ENCODE assay signal across 24 cellular contexts in the genomic region with DNA sequence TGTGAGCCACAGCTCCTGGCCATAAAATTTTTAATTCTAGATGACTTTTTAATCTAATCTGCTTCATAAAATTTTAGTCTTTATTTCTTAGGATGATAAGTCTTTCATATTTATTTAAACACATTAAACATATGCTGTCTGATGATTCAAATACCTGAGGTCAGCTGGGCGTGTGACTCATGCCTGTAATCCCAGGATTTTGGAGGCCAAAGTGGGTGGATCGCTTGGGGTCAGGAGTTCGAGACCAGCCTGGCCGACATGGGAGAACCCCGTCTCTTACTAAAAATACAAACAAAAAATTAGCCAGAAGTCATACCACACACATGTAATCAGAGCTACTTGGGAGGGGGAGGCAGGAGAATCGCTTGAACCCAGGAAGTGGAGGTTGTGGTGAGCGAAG. TPM values are rescaled to one million over a fixed set of nuclear protein-coding genes. Genes with fewer than 3 reads are reported as not detected.
DNase-seq lines count a peak whose midpoint lies in the region; ATAC-seq and TF ChIP-seq lines count a peak whose summit lies in the region.
"Had no signal": no experiment of that assay in that cellular context is flagged by ENCODE, and none has a peak within 500 bp of the region (broad histone marks: within the 10 kb centered on the region; RNA-seq: fewer than 3 reads in every experiment).

No MANE protein-coding gene starts in this region.

- no peaks in the 10 kb centered on the region for H3F3A ChIP-seq in SK-N-SH (replicated peaks; ENCODE audit: insufficient read depth)

- H3K79me2 ChIP-seq in SK-N-SH (ENCODE audit: insufficient read depth) = no peaks in the 10 kb centered on the region
- H3K79me2 ChIP-seq: parathyroid adenoma had no signal

- H3K9me3 Mint-ChIP-seq in chondrocyte (ENCODE audit: low read depth) = peaks cover 13% of the 10 kb centered on the region
- H3K9me3 Mint-ChIP-seq: natural killer cell had no signal

- no peaks in the 10 kb centered on the region for H3K9me2 ChIP-seq in SK-N-SH

- no peaks in the 10 kb centered on the region for H3K36me3 ChIP-seq in SK-N-SH (replicated peaks in 1 of 2; ENCODE audit: control insufficient read depth in 1 of 2, insufficient read depth in 2 of 2, low read length in 1 of 2)
- H3K36me3 ChIP-seq: adrenal gland had no signal

- H3K9me3 ChIP-seq in SK-N-SH = no peaks in the 10 kb centered on the region
- H3K9me3 ChIP-seq: adrenal gland had no signal

- H3K4me2 ChIP-seq in SK-N-SH = no peak overlapping the region

- H2AFZ ChIP-seq in SK-N-SH (ENCODE audit: low read depth) = no peak overlapping the region
- H2AFZ ChIP-seq: parathyroid adenoma had no signal

- ATAC-seq in SK-N-SH treated with all-trans-retinoic acid at 6 μM for 48 hours = no peak
- no peak for ATAC-seq in HG03469 (IDR thresholded peaks at IDR 0.05; ENCODE audit: unreplicated experiment)
- ATAC-seq: K562; natural killer cell; stimulated activated naive CD8-positive, alpha-beta T cell treated with anti-CD3 and anti-CD28 coated beads, Interleukin-15, amount 100 ng/mL, for 72 hours had no signal

- CTCF ChIA-PET in SK-N-SH (lab: Yijun Ruan, JAX) = no interaction called here

- no peak overlapping the region for H3K4me3 ChIP-seq in SK-N-SH (ENCODE audit: low read depth in 2 of 2, low read length in 1 of 2)
- no peak overlapping the region for H3K4me3 ChIP-seq in fibroblast of mammary gland (ENCODE audit: control insufficient read depth, low read depth, low read length)
- H3K4me3 ChIP-seq: adrenal gland, K562 had no signal

- TF ChIP-seq EP300 in SK-N-SH (IDR thresholded peaks at IDR 0.05; ENCODE audit: borderline replicate concordance in 1 of 2, low read depth in 1 of 2, low read length in 1 of 2) = no peak

- WGBS in SK-N-SH (ENCODE audit: low lambda C conversion rate) = 57% methylated on average over 7 of the region's 7 CpGs

- H3K9ac ChIP-seq in SK-N-SH = no peak overlapping the region
- H3K9ac ChIP-seq: parathyroid adenoma had no signal

- no peaks in the 10 kb centered on the region for H4K20me1 ChIP-seq in SK-N-SH (ENCODE audit: insufficient read depth)

- H3K4me1 ChIP-seq in SK-N-SH (ENCODE audit: control insufficient read depth in 1 of 2, insufficient read depth in 2 of 2, low read depth in 1 of 2, low read length in 1 of 2) = no peaks in the 10 kb centered on the region
- H3K4me1 ChIP-seq: adrenal gland, parathyroid adenoma had no signal

- H3K36me3 Mint-ChIP-seq in chondrocyte (ENCODE audit: low read depth) = peaks cover 2% of the 10 kb centered on the region
- H3K36me3 Mint-ChIP-seq: memory B cell, natural killer cell had no signal

- no peak overlapping the region for H3K4me3 Mint-ChIP-seq in chondrocyte (ENCODE audit: unreplicated experiment)
- H3K4me3 Mint-ChIP-seq: memory B cell; natural killer cell; stimulated activated naive CD8-positive, alpha-beta T cell treated with anti-CD3 and anti-CD28 coated beads, Interleukin-15, amount 100 ng/mL, for 72 hours had no signal

- no peak overlapping the region for H3K27ac Mint-ChIP-seq in chondrocyte (ENCODE audit: unreplicated experiment)
- H3K27ac Mint-ChIP-seq: memory B cell; natural killer cell; stimulated activated naive CD8-positive, alpha-beta T cell treated with anti-CD3 and anti-CD28 coated beads, Interleukin-15, amount 100 ng/mL, for 72 hours had no signal

- peaks cover 22% of the 10 kb centered on the region for H3K4me1 Mint-ChIP-seq in chondrocyte (ENCODE audit: low read depth)
- H3K4me1 Mint-ChIP-seq: memory B cell; natural killer cell; stimulated activated naive CD8-positive, alpha-beta T cell treated with anti-CD3 and anti-CD28 coated beads, Interleukin-15, amount 100 ng/mL, for 72 hours had no signal

- POLR2A ChIA-PET in SK-N-SH (lab: Yijun Ruan, JAX) = no interaction called here

- no peaks in the 10 kb centered on the region for H3K27me3 Mint-ChIP-seq in chondrocyte (ENCODE audit: low read depth)
- H3K27me3 Mint-ChIP-seq: memory B cell; stimulated activated naive CD8-positive, alpha-beta T cell treated with anti-CD3 and anti-CD28 coated beads, Interleukin-15, amount 100 ng/mL, for 72 hours had no signal

- TF ChIP-seq CTCF in SK-N-SH (IDR thresholded peaks at IDR 0.05) = no peak
- TF ChIP-seq CTCF in fibroblast of mammary gland (conservative IDR thresholded peaks at IDR 0.05; ENCODE audit: control insufficient read depth, insufficient read depth, low read depth, low read length) = no peak
- TF ChIP-seq CTCF in chondrocyte (IDR thresholded peaks at IDR 0.05) = no peak

- H3K27ac ChIP-seq in SK-N-SH (ENCODE audit: low read depth in 2 of 2, low read length in 1 of 2) = no peak overlapping the region; a peak in 1 of 4 replicates
- H3K27ac ChIP-seq: 22Rv1, adrenal gland, parathyroid adenoma had no signal

- DNase-seq in SK-N-SH = no peak
- DNase-seq in RKO (ENCODE audit: low spot score) = peak; percentile 47
- DNase-seq in fibroblast of mammary gland (ENCODE audit: low read depth) = peak; percentile 32
- no peak for DNase-seq in DMS79 (lab: John Stamatoyannopoulos, UW)
- DNase-seq in chondrocyte (ENCODE audit: low spot score) = no peak
- DNase-seq in NCI-H446 treated with DMSO at 0.1 percent for 48 hours (lab: John Stamatoyannopoulos, UW) = no peak
- DNase-seq: activated CD4-positive, alpha-beta T cell treated with anti-CD3 and anti-CD28 coated beads, Interleukin-2, amount 50 U/mL, for 1 hour; activated CD8-positive, alpha-beta memory T cell treated with anti-CD3 and anti-CD28 coated beads, Interleukin-2, amount 50 U/mL, for 48 hours; activated gamma-delta T cell treated with Interleukin-2 at 50 U/mL for 16 hours; adrenal gland; GF-D8; natural killer cell; NCI-H2081 treated with DMSO at 0.1 percent for 48 hours; NCI-H510A treated with DMSO at 0.1 percent for 48 hours; small intestine; stimulated activated CD4-positive, alpha-beta T cell treated with anti-CD3 and anti-CD28 coated beads, Interleukin-4, amount 100 ng/mL, for 1 hour; stimulated activated naive CD8-positive, alpha-beta T cell treated with anti-CD3 and anti-CD28 coated beads, Interleukin-15, amount 100 ng/mL, for 72 hours; trophoblast cell had no signal

- TF ChIP-seq RAD21 in SK-N-SH (IDR thresholded peaks at IDR 0.05; ENCODE audit: low read length) = no peak

- H3K27me3 ChIP-seq in SK-N-SH (ENCODE audit: insufficient read depth) = no peaks in the 10 kb centered on the region
- H3K27me3 ChIP-seq: adrenal gland had no signal

TF ChIP-seq in SK-N-SH, 30 proteins besides CTCF, POLR2A, EP300 and RAD21:
- TF ChIP-seq FOSL2 (IDR thresholded peaks at IDR 0.05; ENCODE audit: borderline replicate concordance, low read depth) = 0 out of 2 replicates have a peak, but pooled peaks have one; percentile 6
- no peak for TF ChIP-seq TAF1 (IDR thresholded peaks at IDR 0.05; ENCODE audit: borderline replicate concordance, low read depth, low read length)

TF ChIP-seq in SK-N-SH treated with all-trans-retinoic acid at 6 μM for 48 hours, 23 proteins besides CTCF, POLR2A, EP300 and RAD21 (continues in another document):
- TF ChIP-seq ZFP3 (CRISPR knock-in tag; IDR thresholded peaks at IDR 0.05) (no peak), ZFP30 (CRISPR knock-in tag; IDR thresholded peaks at IDR 0.05) (no peak), OSR1 (CRISPR knock-in tag; IDR thresholded peaks at IDR 0.05) (no peak), TCF4 (CRISPR knock-in tag; IDR thresholded peaks at IDR 0.05; ENCODE audit: borderline replicate concordance) (no peak), ZNF8 (CRISPR knock-in tag; IDR thresholded peaks at IDR 0.05) (no peak), ZC3H10 (CRISPR knock-in tag; IDR thresholded peaks at IDR 0.05) (no peak), TOX (CRISPR knock-in tag; IDR thresholded peaks at IDR 0.05; ENCODE audit: borderline replicate concordance) (no peak)
- TF ChIP-seq, protein P1, sequence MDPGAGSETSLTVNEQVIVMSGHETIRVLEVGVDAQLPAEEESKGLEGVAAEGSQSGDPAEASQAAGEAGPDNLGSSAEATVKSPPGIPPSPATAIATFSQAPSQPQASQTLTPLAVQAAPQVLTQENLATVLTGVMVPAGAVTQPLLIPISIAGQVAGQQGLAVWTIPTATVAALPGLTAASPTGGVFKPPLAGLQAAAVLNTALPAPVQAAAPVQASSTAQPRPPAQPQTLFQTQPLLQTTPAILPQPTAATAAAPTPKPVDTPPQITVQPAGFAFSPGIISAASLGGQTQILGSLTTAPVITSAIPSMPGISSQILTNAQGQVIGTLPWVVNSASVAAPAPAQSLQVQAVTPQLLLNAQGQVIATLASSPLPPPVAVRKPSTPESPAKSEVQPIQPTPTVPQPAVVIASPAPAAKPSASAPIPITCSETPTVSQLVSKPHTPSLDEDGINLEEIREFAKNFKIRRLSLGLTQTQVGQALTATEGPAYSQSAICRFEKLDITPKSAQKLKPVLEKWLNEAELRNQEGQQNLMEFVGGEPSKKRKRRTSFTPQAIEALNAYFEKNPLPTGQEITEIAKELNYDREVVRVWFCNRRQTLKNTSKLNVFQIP (CRISPR knock-in tag; IDR thresholded peaks at IDR 0.05; ENCODE audit: borderline replicate concordance, low read depth) = no peak
- TF ChIP-seq, protein P2, sequence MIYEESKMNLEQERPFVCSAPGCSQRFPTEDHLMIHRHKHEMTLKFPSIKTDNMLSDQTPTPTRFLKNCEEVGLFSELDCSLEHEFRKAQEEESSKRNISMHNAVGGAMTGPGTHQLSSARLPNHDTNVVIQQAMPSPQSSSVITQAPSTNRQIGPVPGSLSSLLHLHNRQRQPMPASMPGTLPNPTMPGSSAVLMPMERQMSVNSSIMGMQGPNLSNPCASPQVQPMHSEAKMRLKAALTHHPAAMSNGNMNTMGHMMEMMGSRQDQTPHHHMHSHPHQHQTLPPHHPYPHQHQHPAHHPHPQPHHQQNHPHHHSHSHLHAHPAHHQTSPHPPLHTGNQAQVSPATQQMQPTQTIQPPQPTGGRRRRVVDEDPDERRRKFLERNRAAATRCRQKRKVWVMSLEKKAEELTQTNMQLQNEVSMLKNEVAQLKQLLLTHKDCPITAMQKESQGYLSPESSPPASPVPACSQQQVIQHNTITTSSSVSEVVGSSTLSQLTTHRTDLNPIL (CRISPR knock-in tag; IDR thresholded peaks at IDR 0.05; ENCODE audit: low read depth) = no peak

RNA-seq across cellular contexts. Expression of a gene that starts 53.1 kb away (rescaled TPM):
- 0.19 and 0.20 TPM in 2 replicates for polyA plus RNA-seq in SK-N-SH (2012; rRNA removed)
- 0.08 and 0.10 TPM in 2 replicates for polyA plus RNA-seq in SK-N-SH (2012; cell fraction: cytosol; rRNA removed)
- 0.19 and 0.31 TPM in 2 replicates for polyA plus RNA-seq in SK-N-SH (2012; cell fraction: nucleus; rRNA removed)
- 10.1 to 13.1 TPM (median 10.8 TPM) in 3 replicates for total RNA-seq in chondrocyte
- total RNA-seq: K562, natural killer cell had no signal
- polyA plus RNA-seq: K562 had no signal

RNA-seq across cellular contexts. Expression of a gene that starts 59.1 kb away (rescaled TPM):
- 8.5 and 10.0 TPM in 2 replicates for polyA plus RNA-seq in SK-N-SH (2012; rRNA removed)
- polyA plus RNA-seq in SK-N-SH (2012; cell fraction: cytosol; rRNA removed) = 9.2 and 9.8 TPM in 2 replicates
- polyA plus RNA-seq in SK-N-SH (2012; cell fraction: nucleus; rRNA removed) = 6.8 and 10.9 TPM in 2 replicates
- total RNA-seq in chondrocyte = 76.6 to 90.4 TPM (median 86.1 TPM) in 3 replicates
- total RNA-seq: K562, natural killer cell had no signal
- polyA plus RNA-seq: K562 had no signal

Comparison
In these comparisons a context has a peak if more than half of its experiments do, and no peak if none do; other contexts are left out.
1. DNase-seq: peak in RKO (single experiment) and fibroblast of mammary gland (single experiment); none in SK-N-SH (single experiment), DMS79 (single experiment), chondrocyte (single experiment) and NCI-H446 treated with DMSO at 0.1 percent for 48 hours (single experiment).